Comparison of ENCODE assay signal across 18 cellular contexts in the genomic region with DNA sequence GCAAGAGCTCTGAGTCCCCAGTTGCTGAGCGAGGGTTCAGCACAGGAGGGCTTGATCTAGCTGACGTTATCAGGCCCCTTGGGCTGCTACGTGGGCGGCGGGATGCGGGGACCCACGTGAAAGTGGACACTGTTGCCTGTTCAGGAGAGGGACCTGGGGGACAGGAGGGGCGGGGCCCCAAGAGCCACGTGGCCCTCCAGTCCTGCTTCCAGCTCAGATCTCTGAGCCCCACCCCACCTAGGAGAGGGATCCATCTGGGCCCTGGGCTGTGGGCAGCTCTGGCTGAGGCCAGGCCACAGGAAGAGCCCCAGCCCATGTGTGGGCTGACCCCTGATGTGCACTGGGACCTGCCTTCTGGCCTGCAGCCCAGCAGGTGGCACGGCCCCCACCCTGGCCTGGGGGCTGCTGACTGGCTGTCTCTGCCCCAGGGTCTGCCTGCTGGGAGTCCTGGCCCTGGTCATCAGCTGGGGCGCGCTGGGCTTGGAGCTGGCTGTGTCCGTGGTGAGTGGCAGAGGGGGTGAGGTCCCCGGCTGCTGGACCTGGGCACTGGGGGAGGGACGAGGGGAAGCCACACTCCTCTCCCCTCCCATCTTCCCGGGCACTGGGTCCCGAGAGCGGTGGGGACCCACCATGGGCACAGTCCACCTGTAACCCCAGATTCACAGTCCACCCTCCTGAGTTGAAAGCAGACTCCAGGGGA. TPM values are rescaled to one million over a fixed set of nuclear protein-coding genes. Genes with fewer than 3 reads are reported as not detected.
A peak's percentile ranks its signal among the peaks of the same experiment; 100 is the strongest.
DNase-seq lines count a peak whose midpoint lies in the region; TF ChIP-seq lines count a peak whose summit lies in the region.
"Had no signal": no experiment of that assay in that cellular context is flagged by ENCODE, and none has a peak within 500 bp of the region (broad histone marks: within the 10 kb centered on the region; RNA-seq: fewer than 3 reads in every experiment).

No MANE protein-coding gene starts in this region.

- peaks cover 0 to 2% of the 10 kb centered on the region in 2 donors for H3K9me3 ChIP-seq in neuronal stem cell (replicated peaks in 1 of 2; ENCODE audit: control insufficient read depth in 2 of 2, insufficient read depth in 1 of 2, low read depth in 1 of 2, low read length in 2 of 2)

- H2AFZ ChIP-seq in neuronal stem cell (ENCODE audit: low read length) = no peak overlapping the region
- H2AFZ ChIP-seq: GM23248 had no signal

- no peak overlapping the region for H3K9ac ChIP-seq in neuronal stem cell (ENCODE audit: low read depth, low read length, poor library complexity)
- H3K9ac ChIP-seq: GM23248 had no signal

- peak overlapping the region; percentile 30 for H2BK12ac ChIP-seq in neuronal stem cell (ENCODE audit: low read length)

- H3K9me3 Mint-ChIP-seq in T-helper 2 cell treated with Interferon-gamma antibody and Interleukin-4, amounts not matched to agents 5 μg/mL and 100 μg/mL, for 36 hours = no peaks in the 10 kb centered on the region
- H3K9me3 Mint-ChIP-seq in dendritic cell treated with granulocyte-macrophage colony-stimulating factor and Interleukin-4, amounts not matched to agents 40 ng/mL and 50 ng/mL, for 4 days = no peaks in the 10 kb centered on the region
- no peaks in the 10 kb centered on the region for H3K9me3 Mint-ChIP-seq in chondrocyte (ENCODE audit: low read depth)
- H3K9me3 Mint-ChIP-seq: CD4-positive, CD25-positive, alpha-beta regulatory T cell; H9 had no signal

- no peak overlapping the region for H2BK15ac ChIP-seq in neuronal stem cell (ENCODE audit: low read length)

- H3K14ac ChIP-seq in neuronal stem cell (ENCODE audit: low read length) = no peak overlapping the region

- H3K4me1 ChIP-seq in neuronal stem cell (ENCODE audit: control insufficient read depth in 2 of 2, insufficient read depth in 1 of 2, low read depth in 1 of 2, low read length in 2 of 2) = peaks cover 12 to 19% of the 10 kb centered on the region in 2 donors

- H3K23ac ChIP-seq in neuronal stem cell (ENCODE audit: low read depth, low read length, poor library complexity) = peak overlapping the region; percentile 73

- peaks cover 51 to 79% of the 10 kb centered on the region in 2 donors for H3K36me3 ChIP-seq in neuronal stem cell (replicated peaks in 1 of 2; ENCODE audit: control insufficient read depth in 2 of 2, insufficient read depth in 2 of 2, low read length in 2 of 2)

- H3K27ac Mint-ChIP-seq in T-helper 2 cell treated with Interferon-gamma antibody and Interleukin-4, amounts not matched to agents 5 μg/mL and 100 μg/mL, for 36 hours = peak overlapping the region; percentile 20
- H3K27ac Mint-ChIP-seq in dendritic cell treated with granulocyte-macrophage colony-stimulating factor and Interleukin-4, amounts not matched to agents 40 ng/mL and 50 ng/mL, for 4 days = peak overlapping the region; percentile 91
- H3K27ac Mint-ChIP-seq in chondrocyte (ENCODE audit: unreplicated experiment) = no peak overlapping the region

- no peak overlapping the region for H4K91ac ChIP-seq in neuronal stem cell (ENCODE audit: low read depth, low read length, poor library complexity)

- peaks cover 3% of the 10 kb centered on the region for H3K36me3 Mint-ChIP-seq in T-helper 2 cell treated with Interferon-gamma antibody and Interleukin-4, amounts not matched to agents 5 μg/mL and 100 μg/mL, for 36 hours (ENCODE audit: low read depth)
- peaks cover 100% of the 10 kb centered on the region for H3K36me3 Mint-ChIP-seq in dendritic cell treated with granulocyte-macrophage colony-stimulating factor and Interleukin-4, amounts not matched to agents 40 ng/mL and 50 ng/mL, for 4 days (ENCODE audit: low read depth)
- H3K36me3 Mint-ChIP-seq in chondrocyte (ENCODE audit: low read depth) = peaks cover 4% of the 10 kb centered on the region
- H3K36me3 Mint-ChIP-seq: CD4-positive, CD25-positive, alpha-beta regulatory T cell had no signal

- H3K27me3 ChIP-seq in neuronal stem cell (ENCODE audit: control insufficient read depth in 3 of 3, insufficient read depth in 3 of 3, low read depth in 1 of 3, low read length in 3 of 3) = no peaks in the 10 kb centered on the region

- no peak overlapping the region for H3K4me3 Mint-ChIP-seq in T-helper 2 cell treated with Interferon-gamma antibody and Interleukin-4, amounts not matched to agents 5 μg/mL and 100 μg/mL, for 36 hours
- H3K4me3 Mint-ChIP-seq in dendritic cell treated with granulocyte-macrophage colony-stimulating factor and Interleukin-4, amounts not matched to agents 40 ng/mL and 50 ng/mL, for 4 days = no peak overlapping the region
- H3K4me3 Mint-ChIP-seq in chondrocyte (ENCODE audit: unreplicated experiment) = no peak overlapping the region
- H3K4me3 Mint-ChIP-seq: CD4-positive, CD25-positive, alpha-beta regulatory T cell; H9 had no signal

- H3K27ac ChIP-seq in neuronal stem cell (replicated peaks; ENCODE audit: low read length) = no peak overlapping the region
- H3K27ac ChIP-seq: 22Rv1, GM23248 had no signal

- H2BK5ac ChIP-seq in neuronal stem cell (ENCODE audit: low read length) = no peak overlapping the region

- no peak overlapping the region for H3K4me2 ChIP-seq in neuronal stem cell (ENCODE audit: insufficient read depth, low read length, poor library complexity, severe bottlenecking)

- no peak overlapping the region for H2AK5ac ChIP-seq in neuronal stem cell (ENCODE audit: low read depth, low read length)

- H3K4me3 ChIP-seq in neuronal stem cell (ENCODE audit: low read length in 2 of 2) = no peak overlapping the region
- H3K4me3 ChIP-seq: GM12878, GM23248 had no signal

- H3K27me3 Mint-ChIP-seq in T-helper 2 cell treated with Interferon-gamma antibody and Interleukin-4, amounts not matched to agents 5 μg/mL and 100 μg/mL, for 36 hours (ENCODE audit: low read depth) = no peaks in the 10 kb centered on the region
- H3K27me3 Mint-ChIP-seq in dendritic cell treated with granulocyte-macrophage colony-stimulating factor and Interleukin-4, amounts not matched to agents 40 ng/mL and 50 ng/mL, for 4 days = no peaks in the 10 kb centered on the region
- H3K27me3 Mint-ChIP-seq in chondrocyte (ENCODE audit: low read depth) = no peaks in the 10 kb centered on the region
- H3K27me3 Mint-ChIP-seq: CD4-positive, CD25-positive, alpha-beta regulatory T cell had no signal

- no peak for TF ChIP-seq CTCF in chondrocyte (IDR thresholded peaks at IDR 0.05)

- H3K79me1 ChIP-seq in neuronal stem cell (ENCODE audit: low read depth, low read length) = peaks cover 29% of the 10 kb centered on the region

- H3K18ac ChIP-seq in neuronal stem cell (ENCODE audit: low read length) = no peak overlapping the region

- no peak for DNase-seq in T-helper 2 cell treated with Interferon-gamma antibody and Interleukin-4, amounts not matched to agents 5 μg/mL and 100 μg/mL, for 36 hours (ENCODE audit: low spot score)
- DNase-seq in T-helper 2 cell (no peak), neuronal stem cell (ENCODE audit: low spot score) (no peak), NCI-H2171 (lab: John Stamatoyannopoulos, UW) (no peak), EL (no peak), chondrocyte (ENCODE audit: low spot score) (no peak), NCI-H526 treated with DMSO at 0.1 percent for 48 hours (lab: John Stamatoyannopoulos, UW) (no peak)
- DNase-seq: CD4-positive, CD25-positive, alpha-beta regulatory T cell; DMS 273 treated with DMSO at 0.1 percent for 48 hours; GM23248; H9; Karpas-422 had no signal

- no peak overlapping the region for H4K8ac ChIP-seq in neuronal stem cell (ENCODE audit: low read depth, low read length)

- H2BK120ac ChIP-seq in neuronal stem cell (ENCODE audit: low read depth, low read length) = no peak overlapping the region

- intact Hi-C loops in dendritic cell treated with granulocyte-macrophage colony-stimulating factor and Interleukin-4, amounts not matched to agents 40 ng/mL and 50 ng/mL, for 4 days (cut with micrococcal nuclease) = loop anchor here (5.0 kb wide), 1 partner anchor 42 kb away; no protein-coding TSS in a partner anchor

- H3K4me1 Mint-ChIP-seq in T-helper 2 cell treated with Interferon-gamma antibody and Interleukin-4, amounts not matched to agents 5 μg/mL and 100 μg/mL, for 36 hours (ENCODE audit: low read depth) = peaks cover 13% of the 10 kb centered on the region
- peaks cover 62% of the 10 kb centered on the region for H3K4me1 Mint-ChIP-seq in dendritic cell treated with granulocyte-macrophage colony-stimulating factor and Interleukin-4, amounts not matched to agents 40 ng/mL and 50 ng/mL, for 4 days (ENCODE audit: low read depth)
- H3K4me1 Mint-ChIP-seq in chondrocyte (ENCODE audit: low read depth) = peaks cover 25% of the 10 kb centered on the region

- no peak overlapping the region for H3K4ac ChIP-seq in neuronal stem cell (ENCODE audit: low read length)

- WGBS in neuronal stem cell (ENCODE audit: extremely low coverage in 2 of 2, insufficient read length in 2 of 2, insufficient replicate concordance in 1 of 2), 2 donors = no CpG with 5 or more reads among the region's 18 CpGs

RNA-seq across cellular contexts. Expression of a gene that starts 17.5 kb away (rescaled TPM):
- polyA plus RNA-seq in neuronal stem cell (2013, experiment 1 of 2) = 136 TPM
- polyA plus RNA-seq in neuronal stem cell (2013, experiment 2 of 2) = 133 TPM
- 196 to 209 TPM (median 198 TPM) in 3 replicates for total RNA-seq in chondrocyte

RNA-seq across cellular contexts. Expression of a gene that starts 38.7 kb away (rescaled TPM):
- polyA plus RNA-seq in neuronal stem cell (2013, experiment 1 of 2) = 0.04 TPM
- 0.01 TPM for polyA plus RNA-seq in neuronal stem cell (2013, experiment 2 of 2)
- total RNA-seq in chondrocyte = 9.1 to 11.1 TPM (median 9.6 TPM) in 3 replicates
- total RNA-seq: A673, G401, HT-29 had no signal
